Comparison of ENCODE assay signal across 9 cellular contexts in the genomic region with DNA sequence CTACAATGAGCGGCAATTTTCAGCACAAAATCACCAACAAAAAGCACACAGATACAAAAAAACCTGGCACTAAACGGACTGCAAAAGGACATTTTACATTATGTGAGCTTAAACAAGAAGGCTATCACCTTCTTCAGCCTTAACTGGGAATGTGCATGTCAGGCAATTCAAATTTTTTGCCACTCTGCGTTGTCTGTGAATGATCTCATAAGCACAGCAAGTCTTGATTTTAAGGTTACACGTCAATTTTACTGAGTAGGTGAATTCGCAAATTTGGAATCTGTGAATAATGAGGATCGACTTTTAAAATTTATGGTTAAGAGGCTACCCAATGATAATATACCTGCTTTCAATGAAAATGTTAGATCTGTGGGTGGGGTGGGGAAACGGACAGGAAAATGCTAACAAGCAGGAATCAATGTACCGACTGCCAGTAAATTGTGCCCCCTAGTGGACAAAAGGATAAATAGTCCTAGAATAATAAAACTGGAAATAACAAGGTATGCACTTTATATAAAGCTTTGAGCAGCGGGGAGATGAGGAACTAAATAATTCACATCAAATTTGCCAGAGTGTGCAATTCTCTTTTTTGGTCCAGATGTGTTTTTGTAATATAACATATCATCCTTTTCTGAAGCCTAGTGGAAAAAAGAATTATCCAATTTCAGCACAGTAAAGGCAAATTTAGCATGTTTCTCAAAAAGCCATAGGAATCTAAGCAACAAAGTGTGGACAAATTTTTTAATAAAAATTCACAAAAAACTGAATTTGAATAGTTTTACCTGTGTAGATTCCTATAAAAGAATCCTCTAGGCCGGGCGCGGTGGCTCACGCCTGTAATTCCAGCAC. TPM values are rescaled to one million over a fixed set of nuclear protein-coding genes. Genes with fewer than 3 reads are reported as not detected.
DNase-seq lines count a peak whose midpoint lies in the region; ATAC-seq, FAIRE-seq and TF ChIP-seq lines count a peak whose summit lies in the region.
"Had no signal": no experiment of that assay in that cellular context is flagged by ENCODE, and none has a peak within 500 bp of the region (broad histone marks: within the 10 kb centered on the region; RNA-seq: fewer than 3 reads in every experiment).

No MANE protein-coding gene starts in this region.

- no peak overlapping the region for H3K27ac Mint-ChIP-seq in astrocyte (ENCODE audit: unreplicated experiment)

- H3K27me3 ChIP-seq in astrocyte (ENCODE audit: insufficient read depth, low read length) = no peaks in the 10 kb centered on the region
- H3K27me3 ChIP-seq: BLaER1 had no signal

- H3K36me3 Mint-ChIP-seq in astrocyte (ENCODE audit: low read depth, unreplicated experiment) = no peaks in the 10 kb centered on the region

- peak; percentile 76 for TF ChIP-seq CTCF in astrocyte (IDR thresholded peaks at IDR 0.05; ENCODE audit: insufficient read depth, low read depth, low read length)

- FAIRE-seq in astrocyte (lab: Jason Lieb, UNC) = peak; percentile 84

- H3K9me3 Mint-ChIP-seq in astrocyte (ENCODE audit: unreplicated experiment) = no peaks in the 10 kb centered on the region

- peak overlapping the region; percentile 5 for H3K4me3 Mint-ChIP-seq in astrocyte (ENCODE audit: unreplicated experiment)

- H4K20me1 ChIP-seq in astrocyte (ENCODE audit: insufficient read depth, low read length) = no peaks in the 10 kb centered on the region
- H4K20me1 ChIP-seq: BLaER1 had no signal

- peak; percentile 56 for ATAC-seq in HG02884 (IDR thresholded peaks at IDR 0.05; ENCODE audit: unreplicated experiment)
- ATAC-seq in esophagus mucosa = no peak

- no peaks in the 10 kb centered on the region for H3K36me3 ChIP-seq in astrocyte (ENCODE audit: insufficient read depth, low read length)
- H3K36me3 ChIP-seq: BLaER1 had no signal

- peak; percentile 31 to 68 (median 66) for DNase-seq in NCI-H1417 (lab: John Stamatoyannopoulos, UW)
- no peak for DNase-seq in NCI-H1417 treated with DMSO at 0.1 percent for 48 hours (lab: John Stamatoyannopoulos, UW)
- DNase-seq in NCI-H2227 (lab: John Stamatoyannopoulos, UW; ENCODE audit: unreplicated experiment) = peak; percentile 41
- DNase-seq in astrocyte (ENCODE audit: low read depth) = peak; percentile 32
- DNase-seq in iPS-NIHi11 (ENCODE audit: low spot score) = peak; percentile 62
- DNase-seq in smooth muscle cell of the brain vasculature (ENCODE audit: low read depth, low spot score) = peak; percentile 51

- no peak overlapping the region for H3K4me3 ChIP-seq in astrocyte (ENCODE audit: insufficient read depth, low read depth, low read length)
- H3K4me3 ChIP-seq: BLaER1 had no signal

- H3K4me1 Mint-ChIP-seq in astrocyte (ENCODE audit: low read depth, unreplicated experiment) = peaks cover 6% of the 10 kb centered on the region

- H3K4me2 ChIP-seq in astrocyte (ENCODE audit: low read length) = peak overlapping the region; percentile 81
- H3K4me2 ChIP-seq: BLaER1 had no signal

- H3K27me3 Mint-ChIP-seq in astrocyte (ENCODE audit: low read depth, unreplicated experiment) = peaks cover 5% of the 10 kb centered on the region

- peaks cover 3% of the 10 kb centered on the region for H3K4me1 ChIP-seq in astrocyte (ENCODE audit: insufficient read depth, low read length)
- H3K4me1 ChIP-seq: BLaER1 had no signal

- no peaks in the 10 kb centered on the region for H3K9me3 ChIP-seq in astrocyte (ENCODE audit: insufficient read depth, low read depth, low read length)
- H3K9me3 ChIP-seq: BLaER1 had no signal

- peak overlapping the region; percentile 54 for H3K9ac ChIP-seq in astrocyte (ENCODE audit: low read length)
- H3K9ac ChIP-seq: BLaER1 had no signal

- peak overlapping the region; percentile 70 for H2AFZ ChIP-seq in astrocyte (ENCODE audit: low read depth, low read length)

- H3K79me2 ChIP-seq in astrocyte (ENCODE audit: insufficient read depth, low read length) = no peaks in the 10 kb centered on the region

- H3K27ac ChIP-seq in astrocyte (ENCODE audit: low read depth, low read length) = no peak overlapping the region
- H3K27ac ChIP-seq: BLaER1 had no signal

RNA-seq across cellular contexts. Expression of a gene that starts 20.5 kb away (rescaled TPM):
- total RNA-seq in astrocyte = not detected in 2 replicates
- not detected for total RNA-seq in esophagus mucosa
